In genomic region chr10:47309403-47310089, GRCh38 we compare ENCODE assay signal across 1 cellular context.
TF ChIP-seq lines count a peak whose summit lies in the region.

No MANE protein-coding gene starts in this region.

TF ChIP-seq in endothelial cell of umbilical vein, 7 proteins besides CTCF, POLR2A, EP300 and RAD21:
- TF ChIP-seq FOS (IDR thresholded peaks at IDR 0.05; ENCODE audit: borderline replicate concordance, insufficient read depth, low read length): no peak
- TF ChIP-seq JUN (IDR thresholded peaks at IDR 0.05; ENCODE audit: borderline replicate concordance, insufficient read depth, insufficient read length, low read depth): no peak
- no peak for TF ChIP-seq EZH2 (IDR thresholded peaks at IDR 0.05; ENCODE audit: borderline replicate concordance, low read depth, low read length, severe bottlenecking)
- no peak for TF ChIP-seq POLR2AphosphoS5 (IDR thresholded peaks at IDR 0.05; ENCODE audit: insufficient read depth, low read depth, low read length)
- TF ChIP-seq MAX (IDR thresholded peaks at IDR 0.05; ENCODE audit: insufficient read depth, insufficient read length): no peak
- no peak for TF ChIP-seq GATA2 (IDR thresholded peaks at IDR 0.05; ENCODE audit: insufficient read depth, insufficient read length, low read depth, low read length)
- no peak for TF ChIP-seq MYC (IDR thresholded peaks at IDR 0.05; ENCODE audit: low read depth, low read length)
